Comparison of ENCODE assay signal across 1 cellular context in genomic region chr2:16890081-16890480, GRCh38.
TF ChIP-seq lines count a peak whose summit lies in the region.

No MANE protein-coding gene starts in this region.

TF ChIP-seq in HepG2, 621 proteins besides CTCF, POLR2A, EP300 and RAD21 (continued from another document):
- TF ChIP-seq PREB (CRISPR knock-in tag; IDR thresholded peaks at IDR 0.05) (no peak), ZNF101 (CRISPR knock-in tag; IDR thresholded peaks at IDR 0.05; ENCODE audit: borderline replicate concordance, low read depth) (no peak), HOXA5 (CRISPR knock-in tag; IDR thresholded peaks at IDR 0.05) (no peak), ATRX (CRISPR knock-in tag; IDR thresholded peaks at IDR 0.05; ENCODE audit: borderline replicate concordance) (no peak), SMC3 (IDR thresholded peaks at IDR 0.05; ENCODE audit: low read length) (no peak), ZNF138 (CRISPR knock-in tag; IDR thresholded peaks at IDR 0.05; ENCODE audit: low read depth) (no peak), THYN1 (CRISPR knock-in tag; IDR thresholded peaks at IDR 0.05; ENCODE audit: borderline replicate concordance, low read depth) (no peak), SAFB2 (CRISPR knock-in tag; IDR thresholded peaks at IDR 0.05; ENCODE audit: borderline replicate concordance, low read depth) (no peak), AKNA (CRISPR knock-in tag; IDR thresholded peaks at IDR 0.05; ENCODE audit: borderline replicate concordance) (no peak), E2F5 (CRISPR knock-in tag; conservative IDR thresholded peaks at IDR 0.05) (no peak), ZNF451 (CRISPR knock-in tag; IDR thresholded peaks at IDR 0.05) (no peak)
